ENCODE assay signal across 17 cellular contexts in genomic region chr19:35105047-35105410, GRCh38. TPM values are rescaled to one million over a fixed set of nuclear protein-coding genes. Genes with fewer than 3 reads are reported as not detected.
A peak's percentile ranks its signal among the peaks of the same experiment; 100 is the strongest.
DNase-seq lines count a peak whose midpoint lies in the region; ATAC-seq and TF ChIP-seq lines count a peak whose summit lies in the region.
"Had no signal": no experiment of that assay in that cellular context is flagged by ENCODE, and none has a peak within 500 bp of the region (broad histone marks: within the 10 kb centered on the region; RNA-seq: fewer than 3 reads in every experiment).

No MANE protein-coding gene starts in this region.

- no peaks in the 10 kb centered on the region for H3K4me1 Mint-ChIP-seq in progenitor cell of endocrine pancreas (ENCODE audit: low read depth)
- H3K4me1 Mint-ChIP-seq: B cell had no signal

- H3K36me3 Mint-ChIP-seq in progenitor cell of endocrine pancreas (ENCODE audit: insufficient read depth): no peaks in the 10 kb centered on the region

- DNase-seq in dorsolateral prefrontal cortex (no peak), progenitor cell of endocrine pancreas (ENCODE audit: low spot score, unreplicated experiment) (no peak)
- DNase-seq: DMS79 treated with DMSO at 0.1 percent for 48 hours; NCI-H1417; NCI-H187; NCI-H2107; NCI-H510A; NCI-H748 treated with DMSO at 0.1 percent for 48 hours; NK-92 treated with Interleukin-12 subunit alpha and Interleukin-12 subunit beta, amount 100 ng/mL, for 24 hours; Peyer's patch had no signal

- H3K27ac Mint-ChIP-seq in progenitor cell of endocrine pancreas: no peak overlapping the region
- H3K27ac Mint-ChIP-seq: B cell had no signal

- H3K27me3 Mint-ChIP-seq in progenitor cell of endocrine pancreas: no peaks in the 10 kb centered on the region

- H3K4me3 ChIP-seq in HEK293 (ENCODE audit: low read depth, low read length): no peak overlapping the region
- peak overlapping the region in 5 of 59 donors; percentile 3 to 66 (median 47) for H3K4me3 ChIP-seq in dorsolateral prefrontal cortex
- H3K4me3 ChIP-seq: Peyer's patch, SJSA1 had no signal

- H3K36me3 ChIP-seq in HEK293 (ENCODE audit: control insufficient read depth in 2 of 2, insufficient read depth in 1 of 2, low read length in 2 of 2): no peaks in the 10 kb centered on the region
- H3K36me3 ChIP-seq: Peyer's patch, SJSA1 had no signal

- H3K4me3 Mint-ChIP-seq in progenitor cell of endocrine pancreas (ENCODE audit: low read depth): no peak overlapping the region
- H3K4me3 Mint-ChIP-seq: B cell had no signal

- CTCF ChIA-PET in HEK293 (lab: Yijun Ruan, JAX): interaction anchor here (1.4 kb wide), 1 partner anchor 38 kb away, joined by 3 read pairs; no protein-coding TSS in a partner anchor

- no peaks in the 10 kb centered on the region for H3K4me1 ChIP-seq in HEK293 (ENCODE audit: control insufficient read depth, insufficient read depth, low read length)
- H3K4me1 ChIP-seq: SJSA1 had no signal

- H3K9me3 ChIP-seq in HEK293 (ENCODE audit: control insufficient read depth, insufficient read depth, low read depth, low read length): no peaks in the 10 kb centered on the region
- H3K9me3 ChIP-seq: Peyer's patch, SJSA1 had no signal

- intact Hi-C loops in dorsolateral prefrontal cortex (cut with DNase I): no loop called here

- H3K9me3 Mint-ChIP-seq in progenitor cell of endocrine pancreas (ENCODE audit: low read depth): peaks cover 4% of the 10 kb centered on the region

- TF ChIP-seq CTCF in HEK293 (tag by site-specific recombination; IDR thresholded peaks at IDR 0.05) (no peak), dorsolateral prefrontal cortex (IDR thresholded peaks at IDR 0.05 in 54 of 56, conservative IDR thresholded peaks at IDR 0.05 in 2 of 56; ENCODE audit: low read depth in 1 of 56, partially characterized antibody in 56 of 56) (no peak), progenitor cell of endocrine pancreas (IDR thresholded peaks at IDR 0.05; ENCODE audit: unreplicated experiment) (no peak)

- no peaks in the 10 kb centered on the region for H3K27me3 ChIP-seq in dorsolateral prefrontal cortex
- H3K27me3 ChIP-seq: Peyer's patch, SJSA1 had no signal

- no peak overlapping the region for H3K27ac ChIP-seq in HEK293 (ENCODE audit: extremely low read depth, low read depth, low read length)
- H3K27ac ChIP-seq in dorsolateral prefrontal cortex: peak overlapping the region in 50 of 59 donors; percentile 10 to 99 (median 74)
- H3K27ac ChIP-seq: Peyer's patch, SJSA1 had no signal

- POLR2A ChIA-PET in HEK293 (lab: Yijun Ruan, JAX): no interaction called here

- ATAC-seq in HG02884 (IDR thresholded peaks at IDR 0.05; ENCODE audit: unreplicated experiment): no peak

TF ChIP-seq in HEK293, 187 proteins besides CTCF, POLR2A, EP300 and RAD21:
- TF ChIP-seq ZNF280D (tag by site-specific recombination; IDR thresholded peaks at IDR 0.05) (0 out of 2 replicates have a peak, but pooled peaks have one; percentile 33), ZSCAN16 (tag by site-specific recombination; IDR thresholded peaks at IDR 0.05) (no peak)

RNA-seq across cellular contexts. Expression of gene FXYD3, which starts 10.6 kb away (rescaled TPM):
- total RNA-seq in dorsolateral prefrontal cortex: 10 to 100 TPM in 2 of 120 experiments, 1 to 10 TPM in 110, under 1 TPM in 5, not detected in 3; 0.55 to 17.3 (median 3.3) TPM
- total RNA-seq in progenitor cell of endocrine pancreas: 14.2 and 17.3 TPM in 2 replicates
- total RNA-seq: B cell, H4, SJSA1 had no signal

RNA-seq across cellular contexts. Expression of gene LGI4, which starts 29.8 kb away (rescaled TPM):
- total RNA-seq in dorsolateral prefrontal cortex (100 to 1,000 TPM in 9 of 120 experiments, 10 to 100 TPM in 111; 44.4 to 136 (median 72.9) TPM), progenitor cell of endocrine pancreas (0.20 TPM in 1 of 2 replicates, not detected in the other)
- total RNA-seq: A172, H4, M059J, SJSA1 had no signal

RNA-seq across cellular contexts. Expression of gene FXYD1, which starts 33.6 kb away (rescaled TPM):
- total RNA-seq in dorsolateral prefrontal cortex (100 to 1,000 TPM in 117 of 120 experiments, 10 to 100 TPM in 3; 86.4 to 482 (median 185) TPM), progenitor cell of endocrine pancreas (not detected in 2 replicates)
- total RNA-seq: A172, H4, M059J, SJSA1 had no signal

RNA-seq across cellular contexts. Expression of gene FXYD7, which starts 38.0 kb away (rescaled TPM):
- total RNA-seq in dorsolateral prefrontal cortex (100 to 1,000 TPM in 116 of 120 experiments, 10 to 100 TPM in 4; 72.7 to 214 (median 155) TPM), progenitor cell of endocrine pancreas (not detected in 2 replicates)
- total RNA-seq: A172, M059J, Peyer's patch, SJSA1 had no signal

RNA-seq across cellular contexts. Expression of gene FXYD5, which starts 49.5 kb away (rescaled TPM):
- total RNA-seq in dorsolateral prefrontal cortex: 10 to 100 TPM in 101 of 120 experiments, 1 to 10 TPM in 19; 5.8 to 36.4 (median 14.0) TPM
- 0.62 and 1.2 TPM in 2 replicates for total RNA-seq in progenitor cell of endocrine pancreas

Comparison
In these comparisons a context has a peak if more than half of its experiments do, and no peak if none do; other contexts are left out.
1. RNA of gene LGI4, which starts 29.8 kb away (total RNA-seq): 44.4 to 136 TPM in dorsolateral prefrontal cortex; 0.20 TPM in progenitor cell of endocrine pancreas; every median in the first group is over 10 times any median in the second.
2. RNA of gene FXYD1, which starts 33.6 kb away (total RNA-seq): 86.4 to 482 TPM in dorsolateral prefrontal cortex; not detected in progenitor cell of endocrine pancreas; every median in the first group is over 10 times any median in the second.